In genomic region chr3:98914210-98915080, GRCh38 we compare ENCODE assay signal across 22 cellular contexts. TPM values are rescaled to one million over a fixed set of nuclear protein-coding genes. Genes with fewer than 3 reads are reported as not detected.
DNase-seq lines count a peak whose midpoint lies in the region; ATAC-seq, FAIRE-seq and TF ChIP-seq lines count a peak whose summit lies in the region.
"Had no signal": no experiment of that assay in that cellular context is flagged by ENCODE, and none has a peak within 500 bp of the region (broad histone marks: within the 10 kb centered on the region; RNA-seq: fewer than 3 reads in every experiment).

No MANE protein-coding gene starts in this region.

- no peak for FAIRE-seq in K562 (lab: Jason Lieb, UNC)
- FAIRE-seq: astrocyte, endometrium, GM12891 had no signal

- BruUV-seq in HCT116 (replicated peaks; lab: Mats Ljungman, UMichigan) (TSS peak; percentile 27), K562 (replicated peaks; lab: Mats Ljungman, UMichigan) (no TSS peak)

- CTCF ChIA-PET in HCT116 (lab: Charles Lee) (interaction anchor here (0.9 kb wide), 1 partner anchor 13 kb away, joined by 3 read pairs; the partner anchor contains the start of gene DCBLD2), K562 (lab: Yijun Ruan, JAX; ENCODE audit: low intra/inter-chr PET ratio) (no interaction called here)

- H3K27me3 ChIP-seq in HCT116 (ENCODE audit: insufficient read depth, low read length) (no peaks in the 10 kb centered on the region), K562 (ENCODE audit: control insufficient read depth in 2 of 2, insufficient read depth in 2 of 2, low read length in 2 of 2) (no peaks in the 10 kb centered on the region), right lobe of liver (no peaks in the 10 kb centered on the region)
- H3K27me3 ChIP-seq: colonic mucosa had no signal

- peak overlapping the region; percentile 44 for H3K27ac ChIP-seq in HCT116 (ENCODE audit: low read depth, low read length)
- H3K27ac ChIP-seq in K562 (ENCODE audit: extremely low read depth, low read depth, low read length), result no peak overlapping the region
- no peak overlapping the region for H3K27ac ChIP-seq in right lobe of liver
- H3K27ac ChIP-seq: colonic mucosa, VCaP had no signal

- in situ Hi-C loops in K562 (cut with MboI), result no loop called here

- TF ChIP-seq RAD21 in HCT116 (IDR thresholded peaks at IDR 0.05; ENCODE audit: low read depth) (no peak), K562 (CRISPR knock-in tag; conservative IDR thresholded peaks at IDR 0.05 in 1 of 2, IDR thresholded peaks at IDR 0.05 in 1 of 2) (no peak)

- RAD21 ChIA-PET in HCT116 (lab: Charles Lee; ENCODE audit: low non-redundant PET in 1 of 2, low total read pairs in 2 of 2, uncharacterized antibody in 2 of 2, unreplicated experiment in 2 of 2), result no interaction called here

- H4K20me1 ChIP-seq in HCT116 (ENCODE audit: insufficient read depth), result no peaks in the 10 kb centered on the region
- H4K20me1 ChIP-seq in K562 (replicated peaks; ENCODE audit: control insufficient read depth, insufficient read depth, low read length), result no peaks in the 10 kb centered on the region

- H3K4me3 ChIP-seq in HCT116 (replicated peaks in 1 of 2; ENCODE audit: low read depth in 1 of 2, low read length in 2 of 2) (peak overlapping the region in 1 of 2 experiments; percentile 1; a peak in 1 of 4 replicates), K562 (no peak overlapping the region), right lobe of liver (no peak overlapping the region)
- H3K4me3 ChIP-seq: colonic mucosa, mucosa of descending colon had no signal

- 3% methylated on average over 10 of the region's 10 CpGs for WGBS in K562 (ENCODE audit: insufficient coverage, low coverage, missing lambda C conversion rate)
- WGBS in right lobe of liver (ENCODE audit: insufficient coverage, low coverage, low lambda C conversion rate, missing lambda C conversion rate), result 51% methylated on average over 9 of the region's 10 CpGs

- TF ChIP-seq CTCF in HCT116 (IDR thresholded peaks at IDR 0.05 in 2 of 3, conservative IDR thresholded peaks at IDR 0.05 in 1 of 3; ENCODE audit: borderline replicate concordance in 1 of 3, insufficient read depth in 1 of 3, low read depth in 2 of 3, low read length in 2 of 3) (no peak), K562 (IDR thresholded peaks at IDR 0.05 in 2 of 3, conservative IDR thresholded peaks at IDR 0.05 in 1 of 3; ENCODE audit: insufficient read depth in 2 of 3, low read depth in 1 of 3, low read length in 3 of 3) (no peak), right lobe of liver (IDR thresholded peaks at IDR 0.05) (no peak)

- H3K36me3 ChIP-seq in HCT116 (ENCODE audit: control insufficient read depth in 1 of 2, insufficient read depth in 2 of 2, low read length in 2 of 2) (no peaks in the 10 kb centered on the region), K562 (ENCODE audit: control insufficient read depth, insufficient read depth, low read length) (no peaks in the 10 kb centered on the region), right lobe of liver (no peaks in the 10 kb centered on the region)
- H3K36me3 ChIP-seq: colonic mucosa had no signal

- no peaks in the 10 kb centered on the region for H3K9me3 ChIP-seq in HCT116 (ENCODE audit: control insufficient read depth in 1 of 2, insufficient read depth in 1 of 2, low read depth in 1 of 2, low read length in 2 of 2)
- no peaks in the 10 kb centered on the region for H3K9me3 ChIP-seq in K562 (replicated peaks; ENCODE audit: control insufficient read depth, insufficient read depth, low read depth, low read length)
- no peaks in the 10 kb centered on the region for H3K9me3 ChIP-seq in right lobe of liver
- H3K9me3 ChIP-seq: colonic mucosa, mucosa of descending colon had no signal

- H2AFZ ChIP-seq in HCT116 (ENCODE audit: low read depth, low read length, poor library complexity, severe bottlenecking) (peak overlapping the region; percentile 22), K562 (ENCODE audit: low read depth, low read length) (peak overlapping the region; percentile 16; the same call in 1 of the 2 replicates)

- peak overlapping the region; percentile 50 for H3K4me2 ChIP-seq in HCT116 (ENCODE audit: low read length)
- no peak overlapping the region for H3K4me2 ChIP-seq in K562 (ENCODE audit: insufficient read depth, low read length)

- POLR2A ChIA-PET in HCT116 (lab: Charles Lee) (interaction anchor here (0.8 to 8.1 kb wide), 5 partner anchors 8 to 68 kb away, joined by 3 to 58 read pairs (median 4); partner anchors contain the start of gene DCBLD2), K562 (lab: Yijun Ruan, JAX) (no interaction called here)

- intact Hi-C loops in HCT116 (cut with micrococcal nuclease) (no loop called here), K562 (cut with micrococcal nuclease) (no loop called here), right lobe of liver (cut with DNase I) (no loop called here)

- no peak for TF ChIP-seq EP300 in K562 (IDR thresholded peaks at IDR 0.05; ENCODE audit: low read length)

- H3K9ac ChIP-seq in HCT116 (ENCODE audit: low read length) (no peak overlapping the region), K562 (ENCODE audit: insufficient read depth in 1 of 2, low read depth in 2 of 2, low read length in 2 of 2) (no peak overlapping the region)

- ATAC-seq in HCT116 (peak; percentile 86), K562 (no peak), right lobe of liver (peak; percentile 96 to 100 (median 100)), HG03175 (IDR thresholded peaks at IDR 0.05; ENCODE audit: unreplicated experiment) (no peak), GM18867 (IDR thresholded peaks at IDR 0.05; ENCODE audit: unreplicated experiment) (no peak)
- ATAC-seq: mucosa of descending colon; stimulated activated effector memory CD8-positive, alpha-beta T cell treated with anti-CD3 and anti-CD28 coated beads, Interleukin-12 subunit alpha, Interleukin-12 subunit beta, amount 100 ng/mL, for 72 hours had no signal

- DNase-seq in HCT116 (ENCODE audit: low read depth, low spot score) (no peak), NCI-H2227 treated with DMSO at 0.1 percent for 48 hours (lab: John Stamatoyannopoulos, UW) (peak; percentile 11), K562 (ENCODE audit: extremely low read depth in 1 of 4, low spot score in 3 of 4) (no peak), right lobe of liver (peak; percentile 81 to 84 (median 83)), NCI-H1048 (lab: John Stamatoyannopoulos, UW) (no peak), GF-D8 (lab: John Stamatoyannopoulos, UW) (no peak)
- DNase-seq: activated CD4-positive, alpha-beta T cell treated with anti-CD3 and anti-CD28 coated beads, Interleukin-2, amount 50 U/mL, for 48 hours; activated naive CD4-positive, alpha-beta T cell treated with anti-CD3 and anti-CD28 coated beads, Interleukin-2, amount 10 ng/mL, durations not matched to agents 7 days and 5 days; activated T-cell treated with anti-CD3 and anti-CD28 coated beads for 4 hours; colonic mucosa; COR-L47; GDM1; HFFc6; mucosa of descending colon; NCI-H1930 had no signal

- H3K79me2 ChIP-seq in HCT116 (ENCODE audit: insufficient read depth, low read length) (no peaks in the 10 kb centered on the region), K562 (ENCODE audit: control insufficient read depth, insufficient read depth, low read length) (no peaks in the 10 kb centered on the region)

- H3K4me1 ChIP-seq in HCT116 (ENCODE audit: control insufficient read depth in 1 of 2, insufficient read depth in 2 of 2, low read length in 2 of 2) (peaks cover 22 to 39% of the 10 kb centered on the region in 2 experiments), K562 (replicated peaks in 1 of 2; ENCODE audit: control insufficient read depth in 2 of 2, insufficient read depth in 2 of 2, low read length in 2 of 2) (no peaks in the 10 kb centered on the region), right lobe of liver (peaks cover 0 to 4% (median 0%) of the 10 kb centered on the region in 4 donors)
- H3K4me1 ChIP-seq: colonic mucosa had no signal

- TF ChIP-seq POLR2A in HCT116 (IDR thresholded peaks at IDR 0.05; ENCODE audit: borderline replicate concordance, extremely low read depth, insufficient read depth, insufficient read length) (no peak), K562 (conservative IDR thresholded peaks at IDR 0.05) (no peak), right lobe of liver (IDR thresholded peaks at IDR 0.05) (no peak)

- H3K9me2 ChIP-seq in HCT116 (ENCODE audit: insufficient read depth), result no peaks in the 10 kb centered on the region

- H3K9me1 ChIP-seq in K562 (ENCODE audit: control insufficient read depth, insufficient read depth, low read length), result no peaks in the 10 kb centered on the region

TF ChIP-seq in HCT116, 20 proteins besides CTCF, POLR2A, EP300 and RAD21 (continues in another document):
- TF ChIP-seq SP1 (IDR thresholded peaks at IDR 0.05; ENCODE audit: low read depth) (peak; percentile 49), ZNF274 (IDR thresholded peaks at IDR 0.05; ENCODE audit: low read depth, low read length) (no peak), CEBPB (IDR thresholded peaks at IDR 0.05; ENCODE audit: low read depth) (peak; percentile 69), JUND (IDR thresholded peaks at IDR 0.05) (peak; percentile 31; the same call in 1 of the 2 replicates)

RNA-seq across cellular contexts. Expression of gene DCBLD2, which starts 12.9 kb away (rescaled TPM):
- total RNA-seq in HCT116 (2021; ENCODE audit: unreplicated experiment) (532 TPM), K562 (2014; rRNA removed) (5.1 and 6.1 TPM in 2 replicates), K562 (2014; rRNA removed; fragmentation: Illumina TruSeq; extraction: Trizol) (11.3 TPM in 2 replicates), K562 (2015; rRNA removed; fragmentation: Illumina TruSeq; extraction: Trizol) (9.8 and 14.6 TPM in 2 replicates), K562 (2021) (9.6 and 10.0 TPM in 2 replicates), right lobe of liver (10 to 100 TPM in 4 of 6 experiments, 1 to 10 TPM in 2; 8.1 to 11.3 (median 10.6) TPM)
- 106 and 160 TPM in 2 replicates for polyA plus RNA-seq in HCT116 (2012)
- 20.6 and 37.4 TPM in 2 replicates for total RNA-seq in K562 (2011; cell fraction: chromatin; rRNA removed; ENCODE audit: low replicate concordance)
- 16.2 and 19.3 TPM in 2 replicates for total RNA-seq in K562 (2011; cell fraction: nucleolus; rRNA removed)
- 28.5 and 39.2 TPM in 2 replicates for total RNA-seq in K562 (2011; cell fraction: nucleoplasm; rRNA removed)
- polyA plus RNA-seq in K562 (2011; rRNA removed) (10.4 and 11.0 TPM in 2 replicates), K562 (2014; fragmentation: Illumina TruSeq; extraction: Trizol) (5.8 and 7.4 TPM in 2 replicates), K562 (2014; fragmentation: Nextera tagmentation; extraction: Ambion mirVana) (1 to 10 TPM; 2.7 to 4.1 TPM), K562 (2014; rRNA removed) (5.9 and 8.5 TPM in 2 replicates)
- 3.4 and 3.6 TPM in 2 replicates for polyA plus RNA-seq in K562 (2011; cell fraction: cytosol; rRNA removed)
- polyA plus RNA-seq in K562 (2011; cell fraction: nucleus; rRNA removed), result 18.3 and 20.6 TPM in 2 replicates
- 3.5 and 5.6 TPM in 2 replicates for polyA plus RNA-seq in K562 (2012)
- polyA minus RNA-seq in K562 (2011; rRNA and poly(A)+ RNA removed), result 24.1 and 32.7 TPM in 2 replicates
- 7.6 and 7.8 TPM in 2 replicates for polyA minus RNA-seq in K562 (2011; cell fraction: cytosol; rRNA and poly(A)+ RNA removed)
- 18.8 and 27.7 TPM in 2 replicates for polyA minus RNA-seq in K562 (2011; cell fraction: nucleus; rRNA and poly(A)+ RNA removed)

Comparison
In these comparisons a context has a peak if more than half of its experiments do, and no peak if none do; other contexts are left out.
1. ATAC-seq: peak in HCT116 (single experiment) and right lobe of liver (4 of 4); none in K562 (single experiment), HG03175 (single experiment) and GM18867 (single experiment).
2. DNase-seq: peak in NCI-H2227 treated with DMSO at 0.1 percent for 48 hours (single experiment) and right lobe of liver (3 of 3); none in HCT116 (single experiment), K562 (0 of 4), NCI-H1048 (single experiment) and GF-D8 (single experiment).
3. RNA of gene DCBLD2, which starts 12.9 kb away (total RNA-seq): 532 TPM in HCT116 (single experiment); 5.1 to 39.2 TPM in K562 and 8.1 to 11.3 TPM in right lobe of liver; every median in the first group is over 10 times any median in the second.
4. Of the 22 proteins assayed by ChIP-seq in both K562 and HCT116: peak only in K562: none; only in HCT116: CBX3, CEBPB, FOSL1, JUND, MAX, SIN3A and 2 more; in both: none; in neither: 14.